1 cellular context compared by ENCODE assay signal in genomic region chr7:139133335-139134139, GRCh38.
TF ChIP-seq lines count a peak whose summit lies in the region.

No MANE protein-coding gene starts in this region.

TF ChIP-seq in K562, 482 proteins besides CTCF, POLR2A, EP300 and RAD21 (continued from another document and continues in another):
- peak in 1 of 2 experiments; percentile 74; a peak in 2 of 4 replicates for TF ChIP-seq SRF (CRISPR knock-in tag; IDR thresholded peaks at IDR 0.05)
- TF ChIP-seq COPS2 (conservative IDR thresholded peaks at IDR 0.05) = no peak
- peak; percentile 91 for TF ChIP-seq SP1 (CRISPR knock-in tag; IDR thresholded peaks at IDR 0.05)
- TF ChIP-seq WHSC1 (IDR thresholded peaks at IDR 0.05; ENCODE audit: low read length) = no peak
- 0 out of 2 replicates have a peak, but pooled peaks have one; percentile 29 for TF ChIP-seq HMGXB4 (CRISPR knock-in tag; IDR thresholded peaks at IDR 0.05)
- peak; percentile 55 for TF ChIP-seq BRD9 (IDR thresholded peaks at IDR 0.05; ENCODE audit: low read depth, partially characterized antibody)
- no peak for TF ChIP-seq PTTG1 (tag; IDR thresholded peaks at IDR 0.05; ENCODE audit: low read depth)
- no peak for TF ChIP-seq ZNF280B (CRISPR knock-in tag; IDR thresholded peaks at IDR 0.05)
- TF ChIP-seq PCBP1 (IDR thresholded peaks at IDR 0.05; ENCODE audit: low read depth, low read length, poor library complexity, severe bottlenecking) = no peak
- no peak for TF ChIP-seq FOXO4 (CRISPR knock-in tag; IDR thresholded peaks at IDR 0.05)
- no peak for TF ChIP-seq RFX7 (CRISPR knock-in tag; IDR thresholded peaks at IDR 0.05)
- peak; percentile 93; the same call in 1 of the 2 replicates for TF ChIP-seq PHF21A (IDR thresholded peaks at IDR 0.05; ENCODE audit: borderline replicate concordance, low read depth)
- no peak for TF ChIP-seq NFIX (CRISPR knock-in tag; IDR thresholded peaks at IDR 0.05; ENCODE audit: low read depth)
- TF ChIP-seq RBM15 (IDR thresholded peaks at IDR 0.05; ENCODE audit: insufficient read depth, low read length) = no peak
- TF ChIP-seq CREB5 (CRISPR knock-in tag; IDR thresholded peaks at IDR 0.05) = no peak
- TF ChIP-seq ZNF79 (CRISPR knock-in tag; IDR thresholded peaks at IDR 0.05; ENCODE audit: low read depth) = no peak
- TF ChIP-seq SUPT5H (IDR thresholded peaks at IDR 0.05) = peak; percentile 75
- TF ChIP-seq GABPB2 (CRISPR knock-in tag; conservative IDR thresholded peaks at IDR 0.05) = no peak
- peak; percentile 54; the same call in 1 of the 2 replicates for TF ChIP-seq ZNF431 (CRISPR knock-in tag; IDR thresholded peaks at IDR 0.05)
- no peak for TF ChIP-seq GTF2B (IDR thresholded peaks at IDR 0.05; ENCODE audit: extremely low read depth, insufficient read length)
- peak; percentile 50 to 82 for TF ChIP-seq AFF1 (IDR thresholded peaks at IDR 0.05; ENCODE audit: low read depth in 1 of 2, partially characterized antibody in 2 of 2)
- no peak for TF ChIP-seq NELFE (IDR thresholded peaks at IDR 0.05; ENCODE audit: insufficient read depth, insufficient read length)
- peak; percentile 95; the same call in 1 of the 2 replicates for TF ChIP-seq E2F5 (CRISPR knock-in tag; IDR thresholded peaks at IDR 0.05)
- TF ChIP-seq KLF16 (IDR thresholded peaks at IDR 0.05) = no peak
- no peak; the same call in 1 of the 2 replicates for TF ChIP-seq FOXM1 (IDR thresholded peaks at IDR 0.05; ENCODE audit: low read depth)
- TF ChIP-seq FOXM1 (CRISPR knock-in tag; IDR thresholded peaks at IDR 0.05; ENCODE audit: low read depth) = peak; percentile 85; the same call in 1 of the 2 replicates
- no peak for TF ChIP-seq TFE3 (CRISPR knock-in tag; IDR thresholded peaks at IDR 0.05)
- TF ChIP-seq ZNF518B (CRISPR knock-in tag; IDR thresholded peaks at IDR 0.05) = no peak
- no peak for TF ChIP-seq ZNF589 (CRISPR knock-in tag; IDR thresholded peaks at IDR 0.05; ENCODE audit: low read depth)
- no peak; the same call in 1 of the 2 replicates for TF ChIP-seq ZNF12 (CRISPR knock-in tag; IDR thresholded peaks at IDR 0.05)
- TF ChIP-seq U2AF2 (optimal IDR thresholded peaks at IDR 0.05; ENCODE audit: low read depth, low read length) = no peak
- TF ChIP-seq GTF2A2 (tag; IDR thresholded peaks at IDR 0.05) = peak; percentile 75
- peak; percentile 91 for TF ChIP-seq HCFC1 (IDR thresholded peaks at IDR 0.05; ENCODE audit: low read depth, low read length)
- no peak for TF ChIP-seq MCM5 (IDR thresholded peaks at IDR 0.05; ENCODE audit: low read depth)
- TF ChIP-seq CREBBP (IDR thresholded peaks at IDR 0.05; ENCODE audit: low read depth, low read length) = no peak
- peak in 1 of 2 experiments; percentile 99; a peak in 2 of 4 replicates for TF ChIP-seq TRIM24 (IDR thresholded peaks at IDR 0.05)
- peak; percentile 89 for TF ChIP-seq MYC (IDR thresholded peaks at IDR 0.05; ENCODE audit: low read depth, low read length)
- no peak; the same call in 1 of the 2 replicates for TF ChIP-seq MYC (CRISPR knock-in tag; IDR thresholded peaks at IDR 0.05; ENCODE audit: borderline replicate concordance, low read depth)
- TF ChIP-seq HNRNPK (IDR thresholded peaks at IDR 0.05; ENCODE audit: low read depth, low read length, poor library complexity, severe bottlenecking) = no peak
- TF ChIP-seq ZNF512 (tag; IDR thresholded peaks at IDR 0.05) = no peak
- no peak for TF ChIP-seq ZNF584 (CRISPR knock-in tag; IDR thresholded peaks at IDR 0.05; ENCODE audit: low read depth)
- TF ChIP-seq TEAD1 (CRISPR knock-in tag; IDR thresholded peaks at IDR 0.05) = peak; percentile 55 to 96; a peak in 2 of 4 replicates
- TF ChIP-seq PTRF (tag; IDR thresholded peaks at IDR 0.05) = no peak
- TF ChIP-seq ARID1B (IDR thresholded peaks at IDR 0.05) = peak; percentile 44; the same call in 1 of the 2 replicates
- no peak for TF ChIP-seq KAT8 (IDR thresholded peaks at IDR 0.05; ENCODE audit: low read depth)
- no peak; the same call in 1 of the 2 replicates for TF ChIP-seq ATF1 (CRISPR knock-in tag; IDR thresholded peaks at IDR 0.05)
- peak; percentile 86 for TF ChIP-seq ATF1 (tag; IDR thresholded peaks at IDR 0.05)
- 0 out of 2 replicates have a peak, but pooled peaks have one; percentile 73 for TF ChIP-seq NR2C2 (CRISPR knock-in tag; IDR thresholded peaks at IDR 0.05)
- TF ChIP-seq NR2C2 (tag; IDR thresholded peaks at IDR 0.05) = peak; percentile 86
